ENCODE assay signal across 1 cellular context in genomic region chr3:128427175-128427857, GRCh38.
TF ChIP-seq lines count a peak whose summit lies in the region.

No MANE protein-coding gene starts in this region.

TF ChIP-seq in H1, 55 proteins besides CTCF, POLR2A, EP300 and RAD21:
- TF ChIP-seq EZH2 (IDR thresholded peaks at IDR 0.05; ENCODE audit: low read depth, low read length, severe bottlenecking) = peak; percentile 62
- no peak for TF ChIP-seq KDM5A (IDR thresholded peaks at IDR 0.05; ENCODE audit: low read length)
TF ChIP-seq in H1: peak in this region for 1.
